16 cellular contexts compared by ENCODE assay signal in the genomic region with DNA sequence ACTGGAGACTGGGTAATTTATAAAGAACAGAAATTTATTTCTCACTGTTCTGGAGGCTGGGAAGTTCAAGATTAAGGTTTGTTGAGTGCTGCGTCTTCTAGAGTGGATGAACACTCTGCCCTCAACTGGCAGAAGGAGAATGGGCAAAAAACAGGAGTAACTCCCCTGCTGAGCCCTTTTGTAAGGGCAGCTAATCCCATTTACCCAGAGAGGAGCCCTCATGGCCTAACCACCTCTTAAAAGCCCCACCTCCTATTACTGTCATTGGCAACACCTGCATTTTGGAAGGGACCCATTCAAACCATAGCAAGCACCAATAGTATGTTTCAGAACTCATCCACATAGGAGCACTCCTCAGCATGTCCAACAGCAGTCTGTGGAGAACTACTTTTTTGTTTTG. TPM values are rescaled to one million over a fixed set of nuclear protein-coding genes. Genes with fewer than 3 reads are reported as not detected.
DNase-seq lines count a peak whose midpoint lies in the region; ATAC-seq and TF ChIP-seq lines count a peak whose summit lies in the region.
"Had no signal": no experiment of that assay in that cellular context is flagged by ENCODE, and none has a peak within 500 bp of the region (broad histone marks: within the 10 kb centered on the region; RNA-seq: fewer than 3 reads in every experiment).

No MANE protein-coding gene starts in this region.

- no peak for ATAC-seq in CD4-positive, CD25-positive, alpha-beta regulatory T cell (ENCODE audit: low read depth in 2 of 2)
- ATAC-seq: stimulated activated memory B cell treated with anti-CD40 and anti-IgM and Interleukin-4, amounts not matched to agents 10 μg/mL and 1 μg/mL and 100 μg/mL, for 72 hours had no signal

- H3K4me1 Mint-ChIP-seq in CD4-positive, CD25-positive, alpha-beta regulatory T cell: peaks cover 27 to 53% (median 35%) of the 10 kb centered on the region in 4 donors
- peaks cover 21% of the 10 kb centered on the region for H3K4me1 Mint-ChIP-seq in dendritic cell treated with granulocyte-macrophage colony-stimulating factor and Interleukin-4, amounts not matched to agents 40 ng/mL and 50 ng/mL, for 4 days (ENCODE audit: low read depth)
- peaks cover 1% of the 10 kb centered on the region for H3K4me1 Mint-ChIP-seq in neural progenitor cell

- intact Hi-C loops in dendritic cell treated with granulocyte-macrophage colony-stimulating factor and Interleukin-4, amounts not matched to agents 40 ng/mL and 50 ng/mL, for 4 days (cut with micrococcal nuclease): no loop called here
- intact Hi-C loops in cardiac septum (cut with DNase I): no loop called here

- peaks cover 8% of the 10 kb centered on the region for H4K20me1 ChIP-seq in neural progenitor cell (ENCODE audit: low read depth)

- no peak overlapping the region for H3K27ac ChIP-seq in CD4-positive, CD25-positive, alpha-beta regulatory T cell (ENCODE audit: insufficient read depth, low read length, poor library complexity, severe bottlenecking)
- H3K27ac ChIP-seq in neural progenitor cell: no peak overlapping the region

- no peaks in the 10 kb centered on the region for H3K27me3 ChIP-seq in CD4-positive, CD25-positive, alpha-beta regulatory T cell (ENCODE audit: control insufficient read depth, insufficient read depth, low read length)
- H3K27me3 ChIP-seq in H7 (ENCODE audit: control insufficient read depth, insufficient read depth, low read length) (no peaks in the 10 kb centered on the region), neural progenitor cell (no peaks in the 10 kb centered on the region)
- H3K27me3 ChIP-seq: MG63 had no signal

- H3K4me3 Mint-ChIP-seq in CD4-positive, CD25-positive, alpha-beta regulatory T cell: peak overlapping the region in 2 of 4 donors; percentile 6 to 38
- H3K4me3 Mint-ChIP-seq in dendritic cell treated with granulocyte-macrophage colony-stimulating factor and Interleukin-4, amounts not matched to agents 40 ng/mL and 50 ng/mL, for 4 days: no peak overlapping the region
- no peak overlapping the region for H3K4me3 Mint-ChIP-seq in neural progenitor cell
- H3K4me3 Mint-ChIP-seq: stimulated activated memory B cell treated with anti-CD40 and anti-IgM and Interleukin-4, amounts not matched to agents 10 μg/mL and 1 μg/mL and 100 μg/mL, for 72 hours had no signal

- peaks cover 16% of the 10 kb centered on the region for H3K4me1 ChIP-seq in CD4-positive, CD25-positive, alpha-beta regulatory T cell (ENCODE audit: control insufficient read depth, insufficient read depth, low read length, poor library complexity, severe bottlenecking)
- peaks cover 9% of the 10 kb centered on the region for H3K4me1 ChIP-seq in neural progenitor cell

- H3K27me3 Mint-ChIP-seq in CD4-positive, CD25-positive, alpha-beta regulatory T cell: no peaks in the 10 kb centered on the region
- no peaks in the 10 kb centered on the region for H3K27me3 Mint-ChIP-seq in dendritic cell treated with granulocyte-macrophage colony-stimulating factor and Interleukin-4, amounts not matched to agents 40 ng/mL and 50 ng/mL, for 4 days
- no peaks in the 10 kb centered on the region for H3K27me3 Mint-ChIP-seq in neural progenitor cell (ENCODE audit: insufficient read depth, low read depth)
- H3K27me3 Mint-ChIP-seq: brain; stimulated activated memory B cell treated with anti-CD40 and anti-IgM and Interleukin-4, amounts not matched to agents 10 μg/mL and 1 μg/mL and 100 μg/mL, for 72 hours had no signal

- H3K36me3 ChIP-seq in CD4-positive, CD25-positive, alpha-beta regulatory T cell (ENCODE audit: control insufficient read depth, insufficient read depth, low read length): no peaks in the 10 kb centered on the region
- no peaks in the 10 kb centered on the region for H3K36me3 ChIP-seq in H7 (replicated peaks; ENCODE audit: control insufficient read depth, insufficient read depth, low read length)
- H3K36me3 ChIP-seq in neural progenitor cell: no peaks in the 10 kb centered on the region
- H3K36me3 ChIP-seq: MG63 had no signal

- H3F3A ChIP-seq in neural progenitor cell (ENCODE audit: low read depth): no peaks in the 10 kb centered on the region

- DNase-seq in CD4-positive, CD25-positive, alpha-beta regulatory T cell: no peak
- peak; percentile 59 for DNase-seq in H7
- peak; percentile 31 for DNase-seq in neural progenitor cell (ENCODE audit: low spot score)
- no peak for DNase-seq in NCI-H1417 treated with DMSO at 0.1 percent for 48 hours (lab: John Stamatoyannopoulos, UW)
- DNase-seq in cardiac septum (ENCODE audit: low spot score): no peak
- DNase-seq in hypothalamus (lab: John Stamatoyannopoulos, UW): no peak
- DNase-seq: activated CD4-positive, alpha-beta T cell treated with anti-CD3 and anti-CD28 coated beads for 48 hours; activated gamma-delta T cell; C1 segment of cervical spinal cord; MG63; occipital lobe; SHP77 treated with DMSO at 0.1 percent for 48 hours had no signal

- TF ChIP-seq CTCF in neural progenitor cell (IDR thresholded peaks at IDR 0.05): no peak

- H3K4me3 ChIP-seq in CD4-positive, CD25-positive, alpha-beta regulatory T cell (ENCODE audit: low read depth, low read length): no peak overlapping the region
- no peak overlapping the region for H3K4me3 ChIP-seq in H7 (ENCODE audit: insufficient read depth, low read depth, low read length)
- H3K4me3 ChIP-seq in neural progenitor cell: no peak overlapping the region
- H3K4me3 ChIP-seq: MG63, skin epidermis had no signal

- no peaks in the 10 kb centered on the region for H3K9me3 ChIP-seq in CD4-positive, CD25-positive, alpha-beta regulatory T cell (ENCODE audit: control insufficient read depth in 2 of 2, low read length in 2 of 2)
- H3K9me3 ChIP-seq in neural progenitor cell (ENCODE audit: low read depth): no peaks in the 10 kb centered on the region
- H3K9me3 ChIP-seq: MG63 had no signal

- peaks cover 22% of the 10 kb centered on the region for H3K36me3 Mint-ChIP-seq in CD4-positive, CD25-positive, alpha-beta regulatory T cell
- H3K36me3 Mint-ChIP-seq in dendritic cell treated with granulocyte-macrophage colony-stimulating factor and Interleukin-4, amounts not matched to agents 40 ng/mL and 50 ng/mL, for 4 days (ENCODE audit: low read depth): no peaks in the 10 kb centered on the region
- H3K36me3 Mint-ChIP-seq in neural progenitor cell: peaks cover 1% of the 10 kb centered on the region

- H3K4me2 ChIP-seq in neural progenitor cell: no peak overlapping the region

- H3K9ac ChIP-seq in neural progenitor cell: no peak overlapping the region

- no peak overlapping the region for H2AFZ ChIP-seq in neural progenitor cell (replicated peaks)

- no peaks in the 10 kb centered on the region for H3K79me2 ChIP-seq in neural progenitor cell (ENCODE audit: low read depth)

- peaks cover 0 to 8% (median 0%) of the 10 kb centered on the region in 7 donors for H3K9me3 Mint-ChIP-seq in CD4-positive, CD25-positive, alpha-beta regulatory T cell
- no peaks in the 10 kb centered on the region for H3K9me3 Mint-ChIP-seq in dendritic cell treated with granulocyte-macrophage colony-stimulating factor and Interleukin-4, amounts not matched to agents 40 ng/mL and 50 ng/mL, for 4 days
- peaks cover 2% of the 10 kb centered on the region for H3K9me3 Mint-ChIP-seq in neural progenitor cell

- peak overlapping the region; percentile 41 to 72 (median 60) for H3K27ac Mint-ChIP-seq in CD4-positive, CD25-positive, alpha-beta regulatory T cell
- H3K27ac Mint-ChIP-seq in dendritic cell treated with granulocyte-macrophage colony-stimulating factor and Interleukin-4, amounts not matched to agents 40 ng/mL and 50 ng/mL, for 4 days: peak overlapping the region; percentile 55
- no peak overlapping the region for H3K27ac Mint-ChIP-seq in neural progenitor cell
- H3K27ac Mint-ChIP-seq: stimulated activated memory B cell treated with anti-CD40 and anti-IgM and Interleukin-4, amounts not matched to agents 10 μg/mL and 1 μg/mL and 100 μg/mL, for 72 hours had no signal

RNA-seq across cellular contexts. Expression of gene BORCS5, which starts 47.4 kb away (rescaled TPM):
- 39.2 TPM for total RNA-seq in CD4-positive, CD25-positive, alpha-beta regulatory T cell
- polyA plus RNA-seq in CD4-positive, CD25-positive, alpha-beta regulatory T cell: 10 to 100 TPM; 25.0 to 37.7 (median 30.9) TPM
- total RNA-seq in H7 (2014; rRNA removed; shearing (Covaris generic)): 7.4 and 7.5 TPM in 2 replicates
- 11.4 and 13.3 TPM in 2 replicates for total RNA-seq in neural progenitor cell (ENCODE audit: low replicate concordance)
- 9.7 TPM for total RNA-seq in cardiac septum

RNA-seq across cellular contexts. Expression of gene MANSC1, which starts 54.3 kb away (rescaled TPM):
- 0.22 TPM for total RNA-seq in CD4-positive, CD25-positive, alpha-beta regulatory T cell
- 1 to 10 TPM in 2 of 4 donors, under 1 TPM in 2; 0.43 to 1.3 (median 0.89) TPM for polyA plus RNA-seq in CD4-positive, CD25-positive, alpha-beta regulatory T cell
- total RNA-seq in H7 (2014; rRNA removed; shearing (Covaris generic)): 0.94 and 2.3 TPM in 2 replicates
- total RNA-seq in neural progenitor cell (ENCODE audit: low replicate concordance): 6.2 and 6.5 TPM in 2 replicates
- total RNA-seq in cardiac septum: 9.2 TPM

Comparison
In these comparisons a context has a peak if more than half of its experiments do, and no peak if none do; other contexts are left out.
1. DNase-seq: peak in H7 (single experiment) and neural progenitor cell (single experiment); none in CD4-positive, CD25-positive, alpha-beta regulatory T cell (0 of 3), NCI-H1417 treated with DMSO at 0.1 percent for 48 hours (single experiment), cardiac septum (single experiment) and hypothalamus (0 of 51).